In the genomic region with DNA sequence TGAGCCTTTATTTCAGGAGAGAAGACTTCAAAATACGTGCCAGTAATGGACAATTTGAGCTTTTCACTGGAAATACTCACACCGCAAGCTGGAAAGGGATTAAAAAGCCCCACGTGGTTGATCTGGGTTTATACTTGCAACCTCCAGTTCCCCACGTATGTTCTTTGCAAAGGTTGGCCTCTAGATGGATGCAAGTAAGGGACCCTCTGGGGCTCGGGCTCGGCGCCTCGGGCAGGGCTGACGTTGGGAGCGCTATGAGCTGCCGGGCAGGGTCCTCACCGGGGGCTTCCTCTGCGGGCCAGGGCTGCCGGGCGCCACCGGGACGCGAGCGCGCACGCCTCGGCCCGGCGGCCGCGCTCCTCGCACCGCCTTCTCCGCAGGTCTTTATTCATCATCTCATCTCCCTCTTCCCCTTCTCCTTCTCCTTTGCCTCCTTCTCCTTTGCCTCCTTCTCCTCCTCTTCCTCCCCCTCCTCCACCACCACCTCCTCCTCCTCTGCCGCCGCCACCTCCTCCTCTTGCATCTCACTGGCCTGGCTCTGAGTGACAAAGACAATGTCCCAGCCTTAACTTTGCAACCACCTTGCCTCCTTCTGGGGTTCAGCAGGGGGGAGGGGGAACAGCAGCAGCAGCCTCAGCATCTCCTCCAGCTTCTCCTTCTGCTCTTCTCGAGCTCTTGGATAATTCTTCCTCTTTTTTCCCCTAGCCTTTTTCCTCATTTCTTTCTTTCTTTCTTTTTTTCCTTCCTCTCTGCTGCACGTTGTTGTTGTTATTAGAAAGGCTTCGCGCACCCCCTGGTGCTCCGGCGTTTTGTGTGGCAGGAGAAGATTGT, we compare ENCODE assay signal across 9 cellular contexts. TPM values are rescaled to one million over a fixed set of nuclear protein-coding genes. Genes with fewer than 3 reads are reported as not detected.
DNase-seq lines count a peak whose midpoint lies in the region; ATAC-seq and TF ChIP-seq lines count a peak whose summit lies in the region.
"Had no signal": no experiment of that assay in that cellular context is flagged by ENCODE, and none has a peak within 500 bp of the region (broad histone marks: within the 10 kb centered on the region; RNA-seq: fewer than 3 reads in every experiment).

No MANE protein-coding gene starts in this region.

- no peak; the same call in 2 of the 3 replicates for ATAC-seq in RWPE2 (ENCODE audit: low read depth)
- no peak for ATAC-seq in naive B cell (ENCODE audit: low read depth in 2 of 2)
- ATAC-seq in GM18520 (IDR thresholded peaks at IDR 0.05; ENCODE audit: unreplicated experiment), result no peak
- ATAC-seq in HG02623 (IDR thresholded peaks at IDR 0.05; ENCODE audit: unreplicated experiment), result no peak

- H2AFZ ChIP-seq in GM23248, result peak overlapping the region; percentile 90

- no peaks in the 10 kb centered on the region for H3K36me3 ChIP-seq in GM23248 (ENCODE audit: low read depth)
- no peaks in the 10 kb centered on the region for H3K36me3 ChIP-seq in RWPE2 (ENCODE audit: low read depth)
- no peaks in the 10 kb centered on the region for H3K36me3 ChIP-seq in esophagus squamous epithelium
- H3K36me3 ChIP-seq in effector memory CD4-positive, alpha-beta T cell (ENCODE audit: control insufficient read depth, insufficient read depth, low read length), result peaks cover 4% of the 10 kb centered on the region

- H3F3A ChIP-seq in GM23248 (ENCODE audit: insufficient read depth), result peaks cover 4% of the 10 kb centered on the region; the same call in 1 of the 2 replicates

- in situ Hi-C loops in GM23248 (cut with MboI), result no loop called here

- H3K4me2 ChIP-seq in GM23248 (ENCODE audit: unreplicated experiment), result peak overlapping the region; percentile 98

- H3K4me3 Mint-ChIP-seq in naive B cell, result peak overlapping the region; percentile 67 to 94 (median 86)

- peak overlapping the region in 2 of 6 donors; percentile 44 to 45 for H3K27ac Mint-ChIP-seq in naive B cell

- TF ChIP-seq CTCF in AG10803 (conservative IDR thresholded peaks at IDR 0.05; ENCODE audit: low read length) (peak; percentile 53), RWPE2 (IDR thresholded peaks at IDR 0.05; ENCODE audit: poor library complexity, severe bottlenecking) (peak; percentile 43), esophagus squamous epithelium (IDR thresholded peaks at IDR 0.05) (no peak)

- 0 to 4% methylated on average over 18 to 32 of the region's 37 CpGs for WGBS in GM23248 (ENCODE audit: low coverage in 1 of 2, low lambda C conversion rate in 2 of 2, missing lambda C conversion rate in 2 of 2), 2 experiments
- WGBS in esophagus squamous epithelium, 2 donors, result 0 to 4% methylated on average over 37 of the region's 37 CpGs

- DNase-seq in AG10803 (ENCODE audit: low read depth), result peak; percentile 34
- peak; percentile 55 for DNase-seq in GM23248
- no peak for DNase-seq in RWPE2 (ENCODE audit: low spot score)
- DNase-seq in esophagus squamous epithelium (lab: John Stamatoyannopoulos, UW), result no peak
- DNase-seq in naive B cell, result no peak
- DNase-seq in effector memory CD4-positive, alpha-beta T cell, result no peak

- H3K4me1 ChIP-seq in GM23248 (ENCODE audit: insufficient read depth) (peaks cover 8% of the 10 kb centered on the region), RWPE2 (ENCODE audit: insufficient read depth, poor library complexity, severe bottlenecking) (peaks cover 41% of the 10 kb centered on the region), esophagus squamous epithelium (peaks cover 1 to 59% (median 19%) of the 10 kb centered on the region in 3 donors)
- H3K4me1 ChIP-seq in effector memory CD4-positive, alpha-beta T cell (ENCODE audit: control insufficient read depth, insufficient read depth, low read length, poor library complexity, severe bottlenecking), result no peaks in the 10 kb centered on the region

- H3K9me3 Mint-ChIP-seq in naive B cell, result peaks cover 0 to 5% (median 0%) of the 10 kb centered on the region in 7 donors

- peaks cover 33 to 50% (median 46%) of the 10 kb centered on the region in 3 donors for H3K4me1 Mint-ChIP-seq in naive B cell

- H3K4me3 ChIP-seq in AG10803 (ENCODE audit: low read length) (peak overlapping the region; percentile 93), GM23248 (peak overlapping the region; percentile 84), RWPE2 (ENCODE audit: severe bottlenecking) (peak overlapping the region; percentile 64), esophagus squamous epithelium (peak overlapping the region; percentile 40 to 89 (median 78))
- H3K4me3 ChIP-seq in effector memory CD4-positive, alpha-beta T cell (ENCODE audit: insufficient read depth, low read depth, low read length, poor library complexity, severe bottlenecking), result no peak overlapping the region

- no peaks in the 10 kb centered on the region for H3K9me2 ChIP-seq in GM23248 (ENCODE audit: insufficient read depth)

- intact Hi-C loops in esophagus squamous epithelium (cut with DNase I), result no loop called here

- H3K9me3 ChIP-seq in GM23248 (ENCODE audit: low read depth), result no peaks in the 10 kb centered on the region
- H3K9me3 ChIP-seq in RWPE2 (ENCODE audit: severe bottlenecking), result no peaks in the 10 kb centered on the region
- H3K9me3 ChIP-seq in esophagus squamous epithelium, result no peaks in the 10 kb centered on the region
- H3K9me3 ChIP-seq in effector memory CD4-positive, alpha-beta T cell (ENCODE audit: control insufficient read depth, low read length), result no peaks in the 10 kb centered on the region

- H3K27me3 ChIP-seq in GM23248 (replicated peaks; ENCODE audit: insufficient read depth) (peaks cover 31% of the 10 kb centered on the region), RWPE2 (ENCODE audit: insufficient read depth, poor library complexity, severe bottlenecking) (no peaks in the 10 kb centered on the region), esophagus squamous epithelium (peaks cover 0 to 24% (median 0%) of the 10 kb centered on the region in 4 donors)
- H3K27me3 ChIP-seq in effector memory CD4-positive, alpha-beta T cell (replicated peaks; ENCODE audit: control insufficient read depth, insufficient read depth, low read length, poor library complexity, severe bottlenecking), result peaks cover 15% of the 10 kb centered on the region

- peaks cover 73 to 80% (median 78%) of the 10 kb centered on the region in 3 donors for H3K27me3 Mint-ChIP-seq in naive B cell

- no peaks in the 10 kb centered on the region for H3K79me2 ChIP-seq in GM23248 (ENCODE audit: insufficient read depth)

- H4K20me1 ChIP-seq in GM23248 (ENCODE audit: insufficient read depth), result no peaks in the 10 kb centered on the region

- no peak overlapping the region for H3K27ac ChIP-seq in GM23248
- peak overlapping the region; percentile 86 for H3K27ac ChIP-seq in RWPE2 (ENCODE audit: poor library complexity, severe bottlenecking)
- H3K27ac ChIP-seq in esophagus squamous epithelium, result peak overlapping the region; percentile 83 to 96 (median 92)
- H3K27ac ChIP-seq in effector memory CD4-positive, alpha-beta T cell (ENCODE audit: insufficient read depth, low read length, poor library complexity, severe bottlenecking), result no peak overlapping the region

- peaks cover 0 to 37% of the 10 kb centered on the region in 2 donors for H3K36me3 Mint-ChIP-seq in naive B cell
- H3K36me3 Mint-ChIP-seq: IgD-negative memory B cell had no signal

- no peak for TF ChIP-seq POLR2A in esophagus squamous epithelium (IDR thresholded peaks at IDR 0.05)

- H3K9ac ChIP-seq in GM23248, result peak overlapping the region; percentile 67

RNA-seq across cellular contexts. Expression of a gene that starts 0.6 kb away (rescaled TPM):
- total RNA-seq in GM23248 (2014; rRNA removed; shearing (Covaris generic)), result 2.5 and 5.0 TPM in 2 replicates
- polyA plus RNA-seq in GM23248 (2016; fragmentation: Nextera tagmentation; extraction: Ambion mirVana), result 1.1 and 1.5 TPM in 2 replicates
- total RNA-seq in esophagus squamous epithelium, result 10 to 100 TPM; 17.8 to 22.3 (median 21.4) TPM
- polyA plus RNA-seq in naive B cell (ENCODE audit: low read depth in 6 of 6), result not detected
- polyA plus RNA-seq: IgD-negative memory B cell had no signal

Comparison
In these comparisons a context has a peak if more than half of its experiments do, and no peak if none do; other contexts are left out.
1. DNase-seq: peak in AG10803 (single experiment) and GM23248 (single experiment); none in RWPE2 (single experiment), esophagus squamous epithelium (single experiment), naive B cell (single experiment) and effector memory CD4-positive, alpha-beta T cell (0 of 3).
2. CTCF ChIP-seq: peak in AG10803 (single experiment) and RWPE2 (single experiment); none in esophagus squamous epithelium (0 of 6).
3. H3K27ac ChIP-seq: peak in RWPE2 (single experiment) and esophagus squamous epithelium (4 of 4); none in GM23248 (single experiment) and effector memory CD4-positive, alpha-beta T cell (single experiment).